Comparison of ENCODE assay signal across 19 cellular contexts in the genomic region with DNA sequence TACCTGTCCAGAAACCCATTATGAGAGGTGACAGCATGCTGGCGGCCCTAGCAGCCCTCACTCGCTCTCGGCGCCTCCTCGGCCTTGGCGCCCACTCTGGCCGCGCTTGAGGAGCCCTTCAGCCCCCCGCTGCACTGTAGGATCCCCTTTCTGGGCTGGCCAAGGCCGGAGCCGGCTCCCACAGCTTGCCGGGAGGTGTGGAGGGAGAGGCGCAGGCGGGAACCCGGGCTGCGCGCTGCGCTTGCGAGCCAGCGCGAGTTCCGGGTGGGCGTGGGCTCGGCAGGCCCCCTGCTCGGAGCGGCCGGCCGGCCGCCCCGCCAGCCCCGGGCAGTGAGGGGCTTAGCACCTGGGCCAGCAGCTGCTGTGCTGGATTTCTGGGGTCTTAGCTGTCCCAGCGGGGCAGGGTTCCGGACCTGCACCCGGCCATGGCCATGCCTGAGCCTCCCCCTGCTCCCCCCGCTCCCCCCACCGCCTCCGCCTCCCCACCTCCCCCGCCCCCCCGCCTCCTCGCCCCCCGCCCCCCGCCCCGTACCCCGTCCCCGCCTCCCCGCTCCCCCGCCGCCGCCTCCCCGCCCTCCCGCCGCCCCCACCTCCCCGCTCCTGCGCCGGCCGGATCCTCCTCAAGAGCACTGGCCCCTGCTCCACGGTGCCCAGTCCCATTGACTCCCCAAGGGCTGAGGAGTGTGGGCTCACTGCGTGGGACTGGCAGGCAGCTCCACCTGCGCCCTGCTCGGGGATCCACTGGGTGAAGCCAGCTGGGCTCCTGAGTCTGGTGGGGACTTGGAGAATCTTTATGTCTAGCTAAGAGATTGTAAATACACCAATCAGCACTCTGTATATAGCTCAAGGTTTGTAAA.
DNase-seq lines count a peak whose midpoint lies in the region; ATAC-seq, FAIRE-seq and TF ChIP-seq lines count a peak whose summit lies in the region.
"Had no signal": no experiment of that assay in that cellular context is flagged by ENCODE, and none has a peak within 500 bp of the region (broad histone marks: within the 10 kb centered on the region; RNA-seq: fewer than 3 reads in every experiment).

No MANE protein-coding gene starts in this region.

- H3K4me1 Mint-ChIP-seq in stimulated activated naive CD8-positive, alpha-beta T cell treated with anti-CD3 and anti-CD28 coated beads, Interleukin-15, amount 100 ng/mL, for 72 hours: no peaks in the 10 kb centered on the region
- no peaks in the 10 kb centered on the region for H3K4me1 Mint-ChIP-seq in activated CD8-positive, alpha-beta T cell treated with anti-CD3 and anti-CD28 coated beads, Interleukin-2, amount 10 ng/mL, durations not matched to agents 7 days and 5 days (ENCODE audit: low read depth)

- no peaks in the 10 kb centered on the region for H3K36me3 ChIP-seq in brain microvascular endothelial cell (replicated peaks)
- H3K36me3 ChIP-seq in kidney epithelial cell (ENCODE audit: control insufficient read depth, insufficient read depth, low read length): no peaks in the 10 kb centered on the region
- no peaks in the 10 kb centered on the region for H3K36me3 ChIP-seq in SJCRH30
- no peaks in the 10 kb centered on the region for H3K36me3 ChIP-seq in mucosa of descending colon (ENCODE audit: low read depth)
- H3K36me3 ChIP-seq: HAP-1 had no signal

- no peak overlapping the region for H3K4me3 Mint-ChIP-seq in stimulated activated naive CD8-positive, alpha-beta T cell treated with anti-CD3 and anti-CD28 coated beads, Interleukin-15, amount 100 ng/mL, for 72 hours
- no peak overlapping the region for H3K4me3 Mint-ChIP-seq in activated CD8-positive, alpha-beta T cell treated with anti-CD3 and anti-CD28 coated beads, Interleukin-2, amount 10 ng/mL, durations not matched to agents 7 days and 5 days

- H3K27me3 ChIP-seq in brain microvascular endothelial cell (replicated peaks): no peaks in the 10 kb centered on the region
- H3K27me3 ChIP-seq in kidney epithelial cell (ENCODE audit: control insufficient read depth, insufficient read depth, low read length): no peaks in the 10 kb centered on the region
- H3K27me3 ChIP-seq in SJCRH30: no peaks in the 10 kb centered on the region

- H3K9me3 ChIP-seq in SJCRH30 (replicated peaks): no peaks in the 10 kb centered on the region
- H3K9me3 ChIP-seq in mucosa of descending colon: no peaks in the 10 kb centered on the region
- H3K9me3 ChIP-seq: HAP-1 had no signal

- in situ Hi-C loops in brain microvascular endothelial cell (cut with HindIII; ENCODE audit: low pct_ligation_motif_present, low sequenced_read_pairs): no loop called here

- no peaks in the 10 kb centered on the region; the same call in 1 of the 2 replicates for H3K4me1 ChIP-seq in SJCRH30
- H3K4me1 ChIP-seq in mucosa of descending colon (ENCODE audit: low read depth): no peaks in the 10 kb centered on the region

- no peak for FAIRE-seq in urothelium cell line (lab: Jason Lieb, UNC)
- FAIRE-seq: GM12891, HTR-8/SVneo, K562 had no signal

- no peaks in the 10 kb centered on the region for H3K27me3 Mint-ChIP-seq in stimulated activated naive CD8-positive, alpha-beta T cell treated with anti-CD3 and anti-CD28 coated beads, Interleukin-15, amount 100 ng/mL, for 72 hours
- peaks cover 3% of the 10 kb centered on the region for H3K27me3 Mint-ChIP-seq in activated CD8-positive, alpha-beta T cell treated with anti-CD3 and anti-CD28 coated beads, Interleukin-2, amount 10 ng/mL, durations not matched to agents 7 days and 5 days (ENCODE audit: low read depth)

- H3K27ac ChIP-seq in brain microvascular endothelial cell (no peak overlapping the region), SJCRH30 (no peak overlapping the region)
- H3K27ac ChIP-seq: C4-2B, HL-60 had no signal

- H3K4me3 ChIP-seq in brain microvascular endothelial cell (ENCODE audit: low read depth, low read length): peak overlapping the region; percentile 32
- peak overlapping the region; percentile 19 for H3K4me3 ChIP-seq in kidney epithelial cell (ENCODE audit: low read depth, low read length)
- H3K4me3 ChIP-seq in SJCRH30: no peak overlapping the region
- no peak overlapping the region for H3K4me3 ChIP-seq in mucosa of descending colon
- H3K4me3 ChIP-seq: HAP-1, K562 had no signal

- no peaks in the 10 kb centered on the region for H3K36me3 Mint-ChIP-seq in activated CD8-positive, alpha-beta T cell treated with anti-CD3 and anti-CD28 coated beads, Interleukin-2, amount 10 ng/mL, durations not matched to agents 7 days and 5 days (ENCODE audit: low read depth)

- POLR2A ChIA-PET in activated CD8-positive, alpha-beta T cell treated with anti-CD3 and anti-CD28 coated beads, Interleukin-2, amount 10 ng/mL, durations not matched to agents 7 days and 5 days (lab: Charles Lee): no interaction called here

- TF ChIP-seq CTCF in brain microvascular endothelial cell (IDR thresholded peaks at IDR 0.05; ENCODE audit: low read depth, low read length, missing control alignments) (no peak), kidney epithelial cell (IDR thresholded peaks at IDR 0.05; ENCODE audit: insufficient read depth, low read length, poor library complexity, severe bottlenecking) (no peak), mucosa of descending colon (IDR thresholded peaks at IDR 0.05) (no peak)

- DNase-seq in stimulated activated naive CD8-positive, alpha-beta T cell treated with anti-CD3 and anti-CD28 coated beads, Interleukin-15, amount 100 ng/mL, for 72 hours: no peak
- no peak for DNase-seq in stimulated activated naive CD8-positive, alpha-beta T cell treated with anti-CD3 and anti-CD28 coated beads, Interleukin-15, Interleukin-2, amounts not matched to agents 100 U/mL and 50 U/mL, for 24 hours
- DNase-seq in brain microvascular endothelial cell: no peak
- no peak for DNase-seq in kidney epithelial cell (ENCODE audit: low read depth)
- peak; percentile 32 for DNase-seq in urothelium cell line (ENCODE audit: low spot score)
- DNase-seq in SJCRH30: no peak
- DNase-seq in activated CD8-positive, alpha-beta T cell treated with anti-CD3 and anti-CD28 coated beads, Interleukin-2, amount 10 ng/mL, durations not matched to agents 7 days and 5 days: no peak
- DNase-seq in mucosa of descending colon: no peak
- DNase-seq: DND-41, GF-D8, NCI-H1417 treated with DMSO at 0.1 percent for 48 hours, NCI-H1930, NCI-H82 had no signal

- no peak overlapping the region for H3K27ac Mint-ChIP-seq in stimulated activated naive CD8-positive, alpha-beta T cell treated with anti-CD3 and anti-CD28 coated beads, Interleukin-15, amount 100 ng/mL, for 72 hours
- H3K27ac Mint-ChIP-seq in activated CD8-positive, alpha-beta T cell treated with anti-CD3 and anti-CD28 coated beads, Interleukin-2, amount 10 ng/mL, durations not matched to agents 7 days and 5 days: no peak overlapping the region

- CTCF ChIA-PET in activated CD8-positive, alpha-beta T cell treated with anti-CD3 and anti-CD28 coated beads, Interleukin-2, amount 10 ng/mL, durations not matched to agents 7 days and 5 days (lab: Charles Lee): no interaction called here

- ATAC-seq in stimulated activated naive CD8-positive, alpha-beta T cell treated with anti-CD3 and anti-CD28 coated beads, Interleukin-15, amount 100 ng/mL, for 72 hours: peak; percentile 62
- ATAC-seq in stimulated activated naive CD8-positive, alpha-beta T cell treated with anti-CD3 and anti-CD28 coated beads, Interleukin-15, Interleukin-2, amounts not matched to agents 100 U/mL and 50 U/mL, for 24 hours: no peak
- no peak for ATAC-seq in activated CD8-positive, alpha-beta T cell treated with anti-CD3 and anti-CD28 coated beads, Interleukin-2, amount 10 ng/mL, durations not matched to agents 7 days and 5 days
- ATAC-seq in mucosa of descending colon: no peak
- ATAC-seq: K562 had no signal

- no peaks in the 10 kb centered on the region for H3K9me3 Mint-ChIP-seq in stimulated activated naive CD8-positive, alpha-beta T cell treated with anti-CD3 and anti-CD28 coated beads, Interleukin-15, amount 100 ng/mL, for 72 hours
- H3K9me3 Mint-ChIP-seq in activated CD8-positive, alpha-beta T cell treated with anti-CD3 and anti-CD28 coated beads, Interleukin-2, amount 10 ng/mL, durations not matched to agents 7 days and 5 days (ENCODE audit: insufficient read depth): no peaks in the 10 kb centered on the region

- intact Hi-C loops in mucosa of descending colon (cut with DNase I, micrococcal nuclease): no loop called here

Comparison
In these comparisons a context has a peak if more than half of its experiments do, and no peak if none do; other contexts are left out.
1. H3K4me3 ChIP-seq: peak in brain microvascular endothelial cell (single experiment) and kidney epithelial cell (single experiment); none in SJCRH30 (single experiment) and mucosa of descending colon (single experiment).